Comparison of ENCODE assay signal across 1 cellular context in the genomic region with DNA sequence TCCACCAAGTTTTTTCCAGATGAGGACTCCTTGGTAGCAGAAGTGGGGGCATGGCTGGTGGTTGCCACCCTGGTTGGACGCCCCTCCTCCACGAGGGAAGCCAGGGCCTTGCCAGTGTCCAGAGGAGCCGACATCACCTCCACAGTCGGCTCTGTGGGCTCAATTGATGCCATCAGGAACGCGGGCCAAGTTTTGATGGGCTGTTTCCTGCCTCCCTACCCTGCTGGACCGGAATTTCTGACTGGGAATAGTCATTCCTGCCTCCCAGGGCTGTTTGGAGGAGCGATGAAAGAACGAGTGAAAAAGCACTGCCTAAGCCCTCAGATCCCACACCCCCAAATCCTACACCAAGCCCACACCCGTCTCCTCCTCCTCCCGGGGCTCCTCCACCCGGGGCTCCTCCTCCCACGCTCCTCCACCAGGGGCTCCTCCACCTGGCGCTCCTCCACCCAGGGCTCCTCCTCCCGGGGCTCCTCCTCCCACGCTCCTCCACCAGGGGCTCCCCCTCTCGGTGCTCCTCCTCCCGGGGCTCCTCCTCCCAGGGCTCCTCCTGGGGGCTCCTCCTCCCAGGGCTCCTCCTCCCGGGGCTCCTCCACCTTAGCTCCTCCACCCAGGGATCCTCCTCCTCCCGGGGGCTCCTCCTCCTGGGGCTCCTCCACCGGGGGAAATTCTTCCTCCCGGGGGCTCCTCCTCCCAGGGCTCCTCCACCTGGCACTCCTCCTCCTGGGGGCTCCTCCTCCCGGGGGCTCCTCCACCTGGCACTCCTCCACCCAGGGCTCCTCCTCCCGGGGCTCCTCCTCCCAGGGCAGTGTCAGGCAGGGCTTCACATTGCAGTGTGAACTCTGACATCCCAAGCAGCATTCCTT.
TF ChIP-seq lines count a peak whose summit lies in the region.

No MANE protein-coding gene starts in this region.

TF ChIP-seq in WTC11, 78 proteins besides CTCF, POLR2A, EP300 and RAD21 (continued from another document):
- TF ChIP-seq, protein P1, sequence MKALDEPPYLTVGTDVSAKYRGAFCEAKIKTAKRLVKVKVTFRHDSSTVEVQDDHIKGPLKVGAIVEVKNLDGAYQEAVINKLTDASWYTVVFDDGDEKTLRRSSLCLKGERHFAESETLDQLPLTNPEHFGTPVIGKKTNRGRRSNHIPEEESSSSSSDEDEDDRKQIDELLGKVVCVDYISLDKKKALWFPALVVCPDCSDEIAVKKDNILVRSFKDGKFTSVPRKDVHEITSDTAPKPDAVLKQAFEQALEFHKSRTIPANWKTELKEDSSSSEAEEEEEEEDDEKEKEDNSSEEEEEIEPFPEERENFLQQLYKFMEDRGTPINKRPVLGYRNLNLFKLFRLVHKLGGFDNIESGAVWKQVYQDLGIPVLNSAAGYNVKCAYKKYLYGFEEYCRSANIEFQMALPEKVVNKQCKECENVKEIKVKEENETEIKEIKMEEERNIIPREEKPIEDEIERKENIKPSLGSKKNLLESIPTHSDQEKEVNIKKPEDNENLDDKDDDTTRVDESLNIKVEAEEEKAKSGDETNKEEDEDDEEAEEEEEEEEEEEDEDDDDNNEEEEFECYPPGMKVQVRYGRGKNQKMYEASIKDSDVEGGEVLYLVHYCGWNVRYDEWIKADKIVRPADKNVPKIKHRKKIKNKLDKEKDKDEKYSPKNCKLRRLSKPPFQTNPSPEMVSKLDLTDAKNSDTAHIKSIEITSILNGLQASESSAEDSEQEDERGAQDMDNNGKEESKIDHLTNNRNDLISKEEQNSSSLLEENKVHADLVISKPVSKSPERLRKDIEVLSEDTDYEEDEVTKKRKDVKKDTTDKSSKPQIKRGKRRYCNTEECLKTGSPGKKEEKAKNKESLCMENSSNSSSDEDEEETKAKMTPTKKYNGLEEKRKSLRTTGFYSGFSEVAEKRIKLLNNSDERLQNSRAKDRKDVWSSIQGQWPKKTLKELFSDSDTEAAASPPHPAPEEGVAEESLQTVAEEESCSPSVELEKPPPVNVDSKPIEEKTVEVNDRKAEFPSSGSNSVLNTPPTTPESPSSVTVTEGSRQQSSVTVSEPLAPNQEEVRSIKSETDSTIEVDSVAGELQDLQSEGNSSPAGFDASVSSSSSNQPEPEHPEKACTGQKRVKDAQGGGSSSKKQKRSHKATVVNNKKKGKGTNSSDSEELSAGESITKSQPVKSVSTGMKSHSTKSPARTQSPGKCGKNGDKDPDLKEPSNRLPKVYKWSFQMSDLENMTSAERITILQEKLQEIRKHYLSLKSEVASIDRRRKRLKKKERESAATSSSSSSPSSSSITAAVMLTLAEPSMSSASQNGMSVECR (CRISPR knock-in tag; IDR thresholded peaks at IDR 0.05; ENCODE audit: borderline replicate concordance), result no peak
TF ChIP-seq in WTC11: peak in this region for 1.
